Comparison of ENCODE assay signal across 8 cellular contexts in genomic region chr11:128716231-128716630, GRCh38. TPM values are rescaled to one million over a fixed set of nuclear protein-coding genes. Genes with fewer than 3 reads are reported as not detected.
DNase-seq lines count a peak whose midpoint lies in the region; ATAC-seq and TF ChIP-seq lines count a peak whose summit lies in the region.

No MANE protein-coding gene starts in this region.

- peak overlapping the region; percentile 14 for H3K4me3 ChIP-seq in CD8-positive, alpha-beta T cell (ENCODE audit: low read depth, low read length)
- H3K4me3 ChIP-seq in MM.1S (ENCODE audit: low read length) (peak overlapping the region; percentile 34), choroid plexus epithelial cell (ENCODE audit: low read depth, low read length) (peak overlapping the region; percentile 12), neuron (ENCODE audit: low read length) (no peak overlapping the region), HAP-1 (no peak overlapping the region)

- no peaks in the 10 kb centered on the region for H3K9me2 ChIP-seq in MM.1S (replicated peaks; ENCODE audit: insufficient read depth, low read length)

- no peak for TF ChIP-seq CTCF in CD8-positive, alpha-beta T cell (IDR thresholded peaks at IDR 0.05)
- TF ChIP-seq CTCF in MM.1S (IDR thresholded peaks at IDR 0.05; ENCODE audit: low read length) (no peak), choroid plexus epithelial cell (conservative IDR thresholded peaks at IDR 0.05; ENCODE audit: low read depth, low read length) (no peak)

- peaks cover 13% of the 10 kb centered on the region for H3K36me3 Mint-ChIP-seq in CD8-positive, alpha-beta T cell

- ATAC-seq in CD8-positive, alpha-beta T cell, result peak; percentile 5

- intact Hi-C loops in CD8-positive, alpha-beta T cell (cut with DNase I, micrococcal nuclease), result loop anchor here in 1 of 2 experiments (1.0 kb wide), 1 partner anchor 9 kb away; no protein-coding TSS in a partner anchor

- H3K27me3 ChIP-seq in CD8-positive, alpha-beta T cell (ENCODE audit: insufficient read depth, low read length), result no peaks in the 10 kb centered on the region
- H3K27me3 ChIP-seq in MM.1S (replicated peaks; ENCODE audit: insufficient read depth, low read length), result no peaks in the 10 kb centered on the region
- H3K27me3 ChIP-seq in neuron (ENCODE audit: insufficient read depth, low read length), result no peaks in the 10 kb centered on the region
- H3K27me3 ChIP-seq in HAP-1 (ENCODE audit: low read depth), result no peaks in the 10 kb centered on the region

- no peaks in the 10 kb centered on the region for H3K27me3 Mint-ChIP-seq in CD8-positive, alpha-beta T cell (ENCODE audit: low read depth)

- H3K36me3 ChIP-seq in CD8-positive, alpha-beta T cell (ENCODE audit: insufficient read depth, low read length), result no peaks in the 10 kb centered on the region
- H3K36me3 ChIP-seq in MM.1S (replicated peaks; ENCODE audit: insufficient read depth, low read length) (no peaks in the 10 kb centered on the region; the same call in 1 of the 2 replicates), neuron (ENCODE audit: insufficient read depth, low read length) (no peaks in the 10 kb centered on the region), HAP-1 (replicated peaks) (no peaks in the 10 kb centered on the region)

- CTCF ChIA-PET in CD8-positive, alpha-beta T cell (lab: Charles Lee), result interaction anchor here (0.8 to 2.1 kb wide), 5 partner anchors 12 to 115 kb away, joined by 3 to 8 read pairs (median 3); no protein-coding TSS in a partner anchor

- POLR2A ChIA-PET in CD8-positive, alpha-beta T cell (lab: Charles Lee), result interaction anchor here (0.6 to 3.3 kb wide), 8 partner anchors 11 to 28 kb away, joined by 3 to 21 read pairs (median 4); partner anchors contain the start of gene FLI1

- H3K9me3 Mint-ChIP-seq in CD8-positive, alpha-beta T cell, result no peaks in the 10 kb centered on the region

- H3K4me2 ChIP-seq in MM.1S (ENCODE audit: low read depth, low read length), result peak overlapping the region; percentile 93

- no peak overlapping the region for H2AFZ ChIP-seq in MM.1S (ENCODE audit: low read length)
- peak overlapping the region; percentile 29 for H2AFZ ChIP-seq in neuron (ENCODE audit: low read depth, low read length)

- H3K79me2 ChIP-seq in MM.1S (ENCODE audit: low read length), result peaks cover 100% of the 10 kb centered on the region

- H3K4me1 Mint-ChIP-seq in CD8-positive, alpha-beta T cell (ENCODE audit: low read depth), result peaks cover 98% of the 10 kb centered on the region

- in situ Hi-C loops in HAP-1 (cut with MboI; ENCODE audit: low sequenced_read_pairs), result no loop called here

- peak overlapping the region; percentile 80 for H3K4me3 Mint-ChIP-seq in CD8-positive, alpha-beta T cell

- H3K9ac ChIP-seq in MM.1S (ENCODE audit: low read length), result peak overlapping the region; percentile 87

- H3K27ac Mint-ChIP-seq in CD8-positive, alpha-beta T cell, result peak overlapping the region; percentile 99

- H3F3A ChIP-seq in MM.1S (ENCODE audit: insufficient read depth, low read length), result peaks cover 72% of the 10 kb centered on the region

- DNase-seq in CD8-positive, alpha-beta T cell, result no peak
- DNase-seq in MM.1S, result peak; percentile 31
- DNase-seq in choroid plexus epithelial cell (ENCODE audit: low read depth), result peak; percentile 49
- DNase-seq in NK-92 (lab: John Stamatoyannopoulos, UW; ENCODE audit: unreplicated experiment), result no peak
- DNase-seq in NCI-H187 (lab: John Stamatoyannopoulos, UW), result no peak
- no peak for DNase-seq in HAP-1 (ENCODE audit: low spot score in 2 of 2)
- DNase-seq in NCI-H1694 (lab: John Stamatoyannopoulos, UW), result no peak

- H3K27ac ChIP-seq in CD8-positive, alpha-beta T cell (ENCODE audit: low read depth, low read length), result peak overlapping the region; percentile 50
- peak overlapping the region; percentile 99 for H3K27ac ChIP-seq in MM.1S (ENCODE audit: low read length)

- H3K4me1 ChIP-seq in CD8-positive, alpha-beta T cell (ENCODE audit: insufficient read depth, low read length), result peaks cover 92% of the 10 kb centered on the region
- peaks cover 73% of the 10 kb centered on the region for H3K4me1 ChIP-seq in MM.1S (ENCODE audit: low read length)
- peaks cover 45% of the 10 kb centered on the region for H3K4me1 ChIP-seq in neuron (ENCODE audit: insufficient read depth, low read length)
- H3K4me1 ChIP-seq in HAP-1, result peaks cover 23% of the 10 kb centered on the region

- H3K9me3 ChIP-seq in CD8-positive, alpha-beta T cell (ENCODE audit: low read length), result no peaks in the 10 kb centered on the region
- H3K9me3 ChIP-seq in MM.1S (replicated peaks; ENCODE audit: insufficient read depth, low read length) (no peaks in the 10 kb centered on the region), neuron (ENCODE audit: low read length) (no peaks in the 10 kb centered on the region), HAP-1 (no peaks in the 10 kb centered on the region)

- no peaks in the 10 kb centered on the region for H4K20me1 ChIP-seq in MM.1S (ENCODE audit: insufficient read depth, low read length)

RNA-seq across cellular contexts. Expression of gene FLI1, which starts 22.4 kb away (rescaled TPM):
- 10 to 100 TPM; 35.6 to 37.3 TPM for total RNA-seq in CD8-positive, alpha-beta T cell

Comparison
In these comparisons a context has a peak if more than half of its experiments do, and no peak if none do; other contexts are left out.
1. DNase-seq: peak in MM.1S (single experiment) and choroid plexus epithelial cell (single experiment); none in CD8-positive, alpha-beta T cell (0 of 7), NK-92 (single experiment), NCI-H187 (0 of 2), HAP-1 (0 of 2) and NCI-H1694 (single experiment).
2. H3K4me3 ChIP-seq: peak in CD8-positive, alpha-beta T cell (single experiment), MM.1S (single experiment) and choroid plexus epithelial cell (single experiment); none in neuron (single experiment) and HAP-1 (single experiment).